In genomic region chr1:56833088-56833487, GRCh38 we compare ENCODE assay signal across 1 cellular context.
A peak's percentile ranks its signal among the peaks of the same experiment; 100 is the strongest.
TF ChIP-seq lines count a peak whose summit lies in the region.

No MANE protein-coding gene starts in this region.

TF ChIP-seq in HepG2, 621 proteins besides CTCF, POLR2A, EP300 and RAD21:
- TF ChIP-seq CCDC6 (CRISPR knock-in tag; IDR thresholded peaks at IDR 0.05) = no peak
- no peak for TF ChIP-seq ZNF614 (CRISPR knock-in tag; IDR thresholded peaks at IDR 0.05; ENCODE audit: borderline replicate concordance)
- TF ChIP-seq ELF4 (CRISPR knock-in tag; IDR thresholded peaks at IDR 0.05; ENCODE audit: borderline replicate concordance) = no peak
- TF ChIP-seq, protein P1, sequence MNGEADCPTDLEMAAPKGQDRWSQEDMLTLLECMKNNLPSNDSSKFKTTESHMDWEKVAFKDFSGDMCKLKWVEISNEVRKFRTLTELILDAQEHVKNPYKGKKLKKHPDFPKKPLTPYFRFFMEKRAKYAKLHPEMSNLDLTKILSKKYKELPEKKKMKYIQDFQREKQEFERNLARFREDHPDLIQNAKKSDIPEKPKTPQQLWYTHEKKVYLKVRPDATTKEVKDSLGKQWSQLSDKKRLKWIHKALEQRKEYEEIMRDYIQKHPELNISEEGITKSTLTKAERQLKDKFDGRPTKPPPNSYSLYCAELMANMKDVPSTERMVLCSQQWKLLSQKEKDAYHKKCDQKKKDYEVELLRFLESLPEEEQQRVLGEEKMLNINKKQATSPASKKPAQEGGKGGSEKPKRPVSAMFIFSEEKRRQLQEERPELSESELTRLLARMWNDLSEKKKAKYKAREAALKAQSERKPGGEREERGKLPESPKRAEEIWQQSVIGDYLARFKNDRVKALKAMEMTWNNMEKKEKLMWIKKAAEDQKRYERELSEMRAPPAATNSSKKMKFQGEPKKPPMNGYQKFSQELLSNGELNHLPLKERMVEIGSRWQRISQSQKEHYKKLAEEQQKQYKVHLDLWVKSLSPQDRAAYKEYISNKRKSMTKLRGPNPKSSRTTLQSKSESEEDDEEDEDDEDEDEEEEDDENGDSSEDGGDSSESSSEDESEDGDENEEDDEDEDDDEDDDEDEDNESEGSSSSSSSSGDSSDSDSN (CRISPR knock-in tag; IDR thresholded peaks at IDR 0.05) = no peak
- no peak for TF ChIP-seq MLLT10 (CRISPR knock-in tag; IDR thresholded peaks at IDR 0.05)
- no peak for TF ChIP-seq GPN1 (CRISPR knock-in tag; IDR thresholded peaks at IDR 0.05; ENCODE audit: borderline replicate concordance)
- no peak for TF ChIP-seq FOSL2 (CRISPR knock-in tag; IDR thresholded peaks at IDR 0.05)
- TF ChIP-seq ZNF264 (CRISPR knock-in tag; IDR thresholded peaks at IDR 0.05) = no peak
- TF ChIP-seq, protein P2, sequence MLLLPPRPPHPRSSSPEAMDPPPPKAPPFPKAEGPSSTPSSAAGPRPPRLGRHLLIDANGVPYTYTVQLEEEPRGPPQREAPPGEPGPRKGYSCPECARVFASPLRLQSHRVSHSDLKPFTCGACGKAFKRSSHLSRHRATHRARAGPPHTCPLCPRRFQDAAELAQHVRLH (CRISPR knock-in tag; IDR thresholded peaks at IDR 0.05; ENCODE audit: borderline replicate concordance, low read depth) = no peak
- TF ChIP-seq PAF1 (CRISPR knock-in tag; IDR thresholded peaks at IDR 0.05) = no peak
- no peak for TF ChIP-seq SKI (IDR thresholded peaks at IDR 0.05; ENCODE audit: partially characterized antibody)
- TF ChIP-seq NFIC (IDR thresholded peaks at IDR 0.05; ENCODE audit: low read length) = no peak
- TF ChIP-seq MAZ (IDR thresholded peaks at IDR 0.05; ENCODE audit: borderline replicate concordance, low read depth, low read length) = no peak
- no peak for TF ChIP-seq MAZ (CRISPR knock-in tag; IDR thresholded peaks at IDR 0.05; ENCODE audit: low read depth)
- TF ChIP-seq JUN (CRISPR knock-in tag; IDR thresholded peaks at IDR 0.05) = no peak
- TF ChIP-seq MAFK (conservative IDR thresholded peaks at IDR 0.05 in 1 of 2, IDR thresholded peaks at IDR 0.05 in 1 of 2; ENCODE audit: low read length in 2 of 2) = no peak
- no peak for TF ChIP-seq NRL (CRISPR knock-in tag; IDR thresholded peaks at IDR 0.05; ENCODE audit: borderline replicate concordance)
- TF ChIP-seq SMC3 (IDR thresholded peaks at IDR 0.05; ENCODE audit: low read length) = 0 out of 2 replicates have a peak, but pooled peaks have one; percentile 2
- TF ChIP-seq STAG1 (CRISPR knock-in tag; IDR thresholded peaks at IDR 0.05) = peak; percentile 60
TF ChIP-seq in HepG2: peak in this region for 2.
